In genomic region chrX:2965965-2966364, GRCh38 we compare ENCODE assay signal across 15 cellular contexts. TPM values are rescaled to one million over a fixed set of nuclear protein-coding genes. Genes with fewer than 3 reads are reported as not detected.
DNase-seq lines count a peak whose midpoint lies in the region; ATAC-seq and TF ChIP-seq lines count a peak whose summit lies in the region.
"Had no signal": no experiment of that assay in that cellular context is flagged by ENCODE, and none has a peak within 500 bp of the region (broad histone marks: within the 10 kb centered on the region; RNA-seq: fewer than 3 reads in every experiment).

No MANE protein-coding gene starts in this region.

- no peak overlapping the region for H3K4me3 ChIP-seq in HAP-1
- H3K4me3 ChIP-seq in foreskin fibroblast (ENCODE audit: low read depth in 1 of 2, low read length in 2 of 2): no peak overlapping the region
- H3K4me3 ChIP-seq: body of pancreas, skin epidermis had no signal

- no peaks in the 10 kb centered on the region for H3K27me3 ChIP-seq in HAP-1 (ENCODE audit: low read depth)
- H3K27me3 ChIP-seq: body of pancreas had no signal

- ATAC-seq in GM18520 (IDR thresholded peaks at IDR 0.05; ENCODE audit: unreplicated experiment): peak; percentile 69
- peak; percentile 62 for ATAC-seq in GM21737 (IDR thresholded peaks at IDR 0.05; ENCODE audit: unreplicated experiment)
- peak; percentile 56 for ATAC-seq in memory B cell (ENCODE audit: low read depth)
- ATAC-seq: body of pancreas; natural killer cell treated with Interleukin-12 subunit alpha and Interleukin-12 subunit beta and Interleukin-15 and Interleukin-18, amount 100 ng/mL, for 72 hours had no signal

- H3K36me3 Mint-ChIP-seq in memory B cell: no peaks in the 10 kb centered on the region
- H3K36me3 Mint-ChIP-seq: immature natural killer cell; natural killer cell treated with Interleukin-12 subunit alpha and Interleukin-12 subunit beta and Interleukin-15 and Interleukin-18, amount 100 ng/mL, for 72 hours had no signal

- no peaks in the 10 kb centered on the region for H3K9me3 Mint-ChIP-seq in memory B cell
- H3K9me3 Mint-ChIP-seq: immature natural killer cell; natural killer cell treated with Interleukin-12 subunit alpha and Interleukin-12 subunit beta and Interleukin-15 and Interleukin-18, amount 100 ng/mL, for 72 hours had no signal

- H3K4me1 ChIP-seq in HAP-1: peaks cover 11% of the 10 kb centered on the region

- H3K36me3 ChIP-seq in HAP-1 (replicated peaks): no peaks in the 10 kb centered on the region

- H3K27ac Mint-ChIP-seq in memory B cell: no peak overlapping the region
- H3K27ac Mint-ChIP-seq: immature natural killer cell; natural killer cell treated with Interleukin-12 subunit alpha and Interleukin-12 subunit beta and Interleukin-15 and Interleukin-18, amount 100 ng/mL, for 72 hours had no signal

- H3K9me3 ChIP-seq in HAP-1: no peaks in the 10 kb centered on the region
- H3K9me3 ChIP-seq: body of pancreas, Caco-2 had no signal

- in situ Hi-C loops in HAP-1 (cut with MboI; ENCODE audit: low sequenced_read_pairs): no loop called here

- no peak for TF ChIP-seq CTCF in foreskin fibroblast (IDR thresholded peaks at IDR 0.05; ENCODE audit: low read depth, low read length)

- DNase-seq in M059J (ENCODE audit: low read depth) (peak; percentile 64), memory B cell (ENCODE audit: low spot score in 2 of 2) (no peak), NCI-H2107 (lab: John Stamatoyannopoulos, UW) (no peak), posterior cingulate gyrus (no peak), HAP-1 (ENCODE audit: low spot score in 2 of 2) (no peak), foreskin fibroblast (no peak)
- DNase-seq: activated CD8-positive, alpha-beta memory T cell treated with anti-CD3 and anti-CD28 coated beads, Interleukin-2, amount 50 U/mL, for 48 hours; Caco-2; immature natural killer cell; MM.1S had no signal

- H3K4me1 Mint-ChIP-seq in memory B cell: no peaks in the 10 kb centered on the region

- intact Hi-C loops in posterior cingulate gyrus (cut with DNase I): no loop called here

- peaks cover 3% of the 10 kb centered on the region for H3K27me3 Mint-ChIP-seq in memory B cell

- no peak overlapping the region for H3K4me3 Mint-ChIP-seq in memory B cell
- H3K4me3 Mint-ChIP-seq: immature natural killer cell; natural killer cell treated with Interleukin-12 subunit alpha and Interleukin-12 subunit beta and Interleukin-15 and Interleukin-18, amount 100 ng/mL, for 72 hours had no signal

RNA-seq across cellular contexts. Expression of gene ARSD, which starts 36.8 kb away (rescaled TPM):
- total RNA-seq in M059J (2014; rRNA removed; shearing (Covaris generic)): 23.0 and 23.1 TPM in 2 replicates

RNA-seq across cellular contexts. Expression of gene ARSH, which starts 40.4 kb away (rescaled TPM):
- not detected in 2 replicates for total RNA-seq in M059J (2014; rRNA removed; shearing (Covaris generic))
- total RNA-seq: body of pancreas; Caco-2; natural killer cell treated with Interleukin-12 subunit alpha and Interleukin-12 subunit beta and Interleukin-15 and Interleukin-18, amount 100 ng/mL, for 72 hours had no signal
